27 cellular contexts compared by ENCODE assay signal in the genomic region with DNA sequence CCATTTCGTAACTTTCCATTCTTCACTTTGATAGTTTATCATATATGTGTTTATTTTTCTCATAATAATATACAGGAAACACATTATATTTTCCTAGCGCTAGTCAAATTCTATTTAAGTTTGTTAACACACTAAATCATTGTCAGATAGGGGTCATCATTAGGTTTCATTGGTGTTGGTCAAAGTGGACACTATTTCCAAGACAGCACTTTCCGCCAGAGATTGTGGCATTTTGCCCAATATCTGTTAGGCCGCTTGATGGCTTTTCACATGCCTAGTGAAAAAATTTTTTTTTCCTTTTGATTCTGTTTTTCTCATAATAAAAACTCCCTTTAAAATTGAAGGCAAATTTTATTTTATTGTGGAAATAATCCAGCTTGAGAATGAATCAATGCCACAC.
"Had no signal": no experiment of that assay in that cellular context is flagged by ENCODE, and none has a peak within 500 bp of the region (broad histone marks: within the 10 kb centered on the region; RNA-seq: fewer than 3 reads in every experiment).

No MANE protein-coding gene starts in this region.

- H3K4me3 ChIP-seq: hepatocyte, lower lobe of right lung, neural progenitor cell, ovary, right atrium auricular region, right lobe of liver, stomach, testis, thyroid gland, transverse colon, upper lobe of left lung, vagina had no signal

- DNase-seq: kidney glomerular epithelial cell; left cardiac atrium; lower lobe of right lung; mesenchymal stem cell; naive B cell; natural killer cell; nephron progenitor cell; occipital lobe; ovary; right lobe of liver; stimulated activated CD4-positive, alpha-beta T cell treated with anti-CD3 and anti-CD28 coated beads, Interleukin-12 subunit alpha, Interleukin-12 subunit beta, amount 100 ng/mL, for 4 hours; stimulated activated CD4-positive, alpha-beta T cell treated with anti-CD3 and anti-CD28 coated beads, Interleukin-15, amount 100 ng/mL, for 24 hours; stimulated activated CD4-positive, alpha-beta T cell treated with anti-CD3 and anti-CD28 coated beads, Interleukin-2, amount 100 ng/mL, for 24 hours; stimulated activated CD4-positive, alpha-beta T cell treated with anti-CD3 and anti-CD28 coated beads, Interleukin-4, amount 100 ng/mL, for 1 hour; stimulated activated naive B cell treated with anti-CD40 and anti-IgM and Interleukin-4, amounts not matched to agents 10 μg/mL and 1 μg/mL and 100 μg/mL, for 72 hours; stimulated activated naive CD8-positive, alpha-beta T cell treated with anti-CD3 and anti-CD28 coated beads, Interleukin-15, Interleukin-2, amounts not matched to agents 100 U/mL and 50 U/mL, for 24 hours; stomach; testis; thyroid gland; transverse colon; upper lobe of left lung had no signal

- H3K27me3 ChIP-seq: hepatocyte, neural progenitor cell, neutrophil, ovary, right atrium auricular region, right lobe of liver, stomach, testis, thyroid gland, transverse colon, upper lobe of left lung, vagina had no signal

- ATAC-seq: left cardiac atrium; left lobe of liver; lower lobe of right lung; natural killer cell; right lobe of liver; stimulated activated naive B cell treated with anti-CD40 and anti-IgM and Interleukin-4, amounts not matched to agents 10 μg/mL and 1 μg/mL and 100 μg/mL, for 72 hours; stimulated activated naive CD8-positive, alpha-beta T cell treated with anti-CD3 and anti-CD28 coated beads, Interleukin-15, Interleukin-2, amounts not matched to agents 100 U/mL and 50 U/mL, for 24 hours had no signal

- H3K4me1 ChIP-seq: lower lobe of right lung, neural progenitor cell, right atrium auricular region, right lobe of liver, stomach, testis, transverse colon, upper lobe of left lung, vagina had no signal

- H3K27ac ChIP-seq: hepatocyte, lower lobe of right lung, neural progenitor cell, neutrophil, ovary, right atrium auricular region, right lobe of liver, stomach, testis, thyroid gland, transverse colon, upper lobe of left lung, vagina had no signal

- H3K9me3 ChIP-seq: ovary, right atrium auricular region, right lobe of liver, stomach, testis, thyroid gland, transverse colon, upper lobe of left lung, vagina had no signal

- H3K36me3 ChIP-seq: lower lobe of right lung, neural progenitor cell, neutrophil, ovary, right atrium auricular region, right lobe of liver, stomach, thyroid gland, transverse colon, upper lobe of left lung, vagina had no signal
